ENCODE assay signal across 6 cellular contexts in genomic region chr12:83933615-83934014, GRCh38.
"Had no signal": no experiment of that assay in that cellular context is flagged by ENCODE, and none has a peak within 500 bp of the region (broad histone marks: within the 10 kb centered on the region; RNA-seq: fewer than 3 reads in every experiment).

No MANE protein-coding gene starts in this region.

- FAIRE-seq: HepG2, HTR-8/SVneo, K562 had no signal

- H3K27ac ChIP-seq: HL-60 had no signal

- ATAC-seq: HepG2, K562 had no signal

- DNase-seq: IMR-90, KBM-7 had no signal

- H3K4me3 ChIP-seq: K562 had no signal
